1 cellular context compared by ENCODE assay signal in the genomic region with DNA sequence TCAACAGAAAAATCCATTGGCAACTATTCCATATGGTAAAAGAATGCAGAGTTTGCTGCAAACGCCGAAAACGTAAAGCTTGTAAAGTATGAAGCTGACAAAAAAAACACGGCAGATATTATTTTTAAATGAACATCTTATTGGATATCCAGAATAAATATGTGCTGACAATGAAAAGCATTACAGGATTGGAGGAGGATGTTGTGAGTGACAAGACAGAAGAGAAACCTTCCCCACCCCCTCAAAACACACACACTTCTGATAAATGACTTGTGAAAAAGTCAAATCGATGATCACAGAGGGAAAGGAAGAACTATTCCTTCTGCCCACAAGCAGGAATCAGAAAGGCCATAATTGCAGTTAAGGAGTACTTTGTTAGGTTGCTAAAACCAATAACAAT.
A peak's percentile ranks its signal among the peaks of the same experiment; 100 is the strongest.
TF ChIP-seq lines count a peak whose summit lies in the region.

No MANE protein-coding gene starts in this region.

TF ChIP-seq in K562, 482 proteins besides CTCF, POLR2A, EP300 and RAD21:
- TF ChIP-seq ZNF324 (CRISPR knock-in tag; IDR thresholded peaks at IDR 0.05) (no peak), ZNF316 (IDR thresholded peaks at IDR 0.05) (peak; percentile 28; the same call in 1 of the 2 replicates), BCLAF1 (IDR thresholded peaks at IDR 0.05; ENCODE audit: borderline replicate concordance in 1 of 2, control insufficient read depth in 1 of 2, low read depth in 2 of 2, low read length in 1 of 2) (no peak), SAFB2 (IDR thresholded peaks at IDR 0.05; ENCODE audit: borderline replicate concordance, low read depth, low read length, severe bottlenecking) (no peak), ZNF175 (CRISPR knock-in tag; IDR thresholded peaks at IDR 0.05; ENCODE audit: low read depth) (no peak), EGR1 (conservative IDR thresholded peaks at IDR 0.05) (peak; percentile 28; the same call in 1 of the 2 replicates), POLR2B (IDR thresholded peaks at IDR 0.05; ENCODE audit: low read depth, partially characterized antibody) (no peak), RB1 (IDR thresholded peaks at IDR 0.05; ENCODE audit: low read depth) (no peak), ERF (CRISPR knock-in tag; IDR thresholded peaks at IDR 0.05) (no peak), NFE2 (IDR thresholded peaks at IDR 0.05; ENCODE audit: low read depth) (0 out of 2 replicates have a peak, but pooled peaks have one; percentile 13), U2AF1 (optimal IDR thresholded peaks at IDR 0.05; ENCODE audit: low read depth, low read length) (no peak), PBX2 (CRISPR knock-in tag; IDR thresholded peaks at IDR 0.05; ENCODE audit: low read depth) (no peak), PBX2 (tag; conservative IDR thresholded peaks at IDR 0.05; ENCODE audit: low read depth) (peak; percentile 65)
- TF ChIP-seq, protein P1, sequence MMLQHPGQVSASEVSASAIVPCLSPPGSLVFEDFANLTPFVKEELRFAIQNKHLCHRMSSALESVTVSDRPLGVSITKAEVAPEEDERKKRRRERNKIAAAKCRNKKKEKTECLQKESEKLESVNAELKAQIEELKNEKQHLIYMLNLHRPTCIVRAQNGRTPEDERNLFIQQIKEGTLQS (IDR thresholded peaks at IDR 0.05): no peak
- TF ChIP-seq, protein P1 (CRISPR knock-in tag; conservative IDR thresholded peaks at IDR 0.05): no peak
- TF ChIP-seq, protein P2, sequence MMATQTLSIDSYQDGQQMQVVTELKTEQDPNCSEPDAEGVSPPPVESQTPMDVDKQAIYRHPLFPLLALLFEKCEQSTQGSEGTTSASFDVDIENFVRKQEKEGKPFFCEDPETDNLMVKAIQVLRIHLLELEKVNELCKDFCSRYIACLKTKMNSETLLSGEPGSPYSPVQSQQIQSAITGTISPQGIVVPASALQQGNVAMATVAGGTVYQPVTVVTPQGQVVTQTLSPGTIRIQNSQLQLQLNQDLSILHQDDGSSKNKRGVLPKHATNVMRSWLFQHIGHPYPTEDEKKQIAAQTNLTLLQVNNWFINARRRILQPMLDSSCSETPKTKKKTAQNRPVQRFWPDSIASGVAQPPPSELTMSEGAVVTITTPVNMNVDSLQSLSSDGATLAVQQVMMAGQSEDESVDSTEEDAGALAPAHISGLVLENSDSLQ (IDR thresholded peaks at IDR 0.05): peak; percentile 82
